Comparison of ENCODE assay signal across 23 cellular contexts in the genomic region with DNA sequence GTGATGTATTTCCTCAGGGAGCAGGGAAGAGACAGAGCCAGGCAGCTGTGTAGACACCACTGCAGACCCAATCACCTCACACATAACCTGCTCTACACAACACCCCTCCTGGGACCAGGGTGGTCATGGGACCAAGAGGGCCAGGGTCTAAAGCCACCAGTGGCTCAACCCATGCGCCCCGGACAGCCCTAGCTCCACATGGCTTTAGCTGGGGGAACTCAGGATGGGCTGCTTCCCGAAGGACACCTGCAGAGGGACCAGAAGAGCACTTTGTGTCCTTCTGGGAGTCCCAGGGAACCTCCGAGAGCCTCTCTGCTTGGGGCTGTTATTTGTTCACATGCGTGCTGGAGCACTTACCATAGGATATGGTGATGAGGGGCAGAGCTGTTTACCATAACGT. TPM values are rescaled to one million over a fixed set of nuclear protein-coding genes. Genes with fewer than 3 reads are reported as not detected.
DNase-seq lines count a peak whose midpoint lies in the region; ATAC-seq and TF ChIP-seq lines count a peak whose summit lies in the region.
"Had no signal": no experiment of that assay in that cellular context is flagged by ENCODE, and none has a peak within 500 bp of the region (broad histone marks: within the 10 kb centered on the region; RNA-seq: fewer than 3 reads in every experiment).

No MANE protein-coding gene starts in this region.

- no peak overlapping the region for H3K9ac ChIP-seq in endodermal cell (ENCODE audit: extremely low read depth, low read length, poor library complexity, severe bottlenecking)
- H3K9ac ChIP-seq: BLaER1 treated with 17β-estradiol and CSF1 and Interleukin-3, amounts not matched to agents 10 nM and 100 nM; KMS-11 had no signal

- no peaks in the 10 kb centered on the region for H3K27me3 Mint-ChIP-seq in activated CD8-positive, alpha-beta memory T cell treated with anti-CD3 and anti-CD28 coated beads, Interleukin-2, amount 10 ng/mL, durations not matched to agents 7 days and 5 days
- H3K27me3 Mint-ChIP-seq in endodermal cell (ENCODE audit: insufficient read depth): no peaks in the 10 kb centered on the region
- H3K27me3 Mint-ChIP-seq: CD4-positive, alpha-beta memory T cell had no signal

- H2AFZ ChIP-seq in osteoblast (ENCODE audit: low read length): no peak overlapping the region

- H3K36me3 Mint-ChIP-seq in activated CD8-positive, alpha-beta memory T cell treated with anti-CD3 and anti-CD28 coated beads, Interleukin-2, amount 10 ng/mL, durations not matched to agents 7 days and 5 days: peaks cover 8% of the 10 kb centered on the region
- peaks cover 30% of the 10 kb centered on the region for H3K36me3 Mint-ChIP-seq in endodermal cell (ENCODE audit: low read depth)

- H3K36me3 ChIP-seq in H7 (replicated peaks; ENCODE audit: control insufficient read depth, insufficient read depth, low read length) (peaks cover 3% of the 10 kb centered on the region), endodermal cell (ENCODE audit: control insufficient read depth, insufficient read depth, low read length) (peaks cover 24% of the 10 kb centered on the region), osteoblast (ENCODE audit: insufficient read depth, low read length) (peaks cover 29% of the 10 kb centered on the region), left lung (peaks cover 0 to 53% of the 10 kb centered on the region in 2 donors)

- H3K4me3 ChIP-seq in H7 (ENCODE audit: insufficient read depth, low read depth, low read length) (no peak overlapping the region), endodermal cell (ENCODE audit: low read length) (no peak overlapping the region), osteoblast (ENCODE audit: insufficient read depth, low read length) (no peak overlapping the region), left lung (no peak overlapping the region)
- H3K4me3 ChIP-seq: BLaER1 treated with 17β-estradiol and CSF1 and Interleukin-3, amounts not matched to agents 10 nM and 100 nM; SK-N-MC had no signal

- no peak overlapping the region for H3K27ac Mint-ChIP-seq in activated CD8-positive, alpha-beta memory T cell treated with anti-CD3 and anti-CD28 coated beads, Interleukin-2, amount 10 ng/mL, durations not matched to agents 7 days and 5 days
- no peak overlapping the region for H3K27ac Mint-ChIP-seq in endodermal cell

- TF ChIP-seq CTCF in endodermal cell (conservative IDR thresholded peaks at IDR 0.05) (no peak), osteoblast (IDR thresholded peaks at IDR 0.05; ENCODE audit: extremely low read depth, low read depth, low read length) (no peak), left lung (IDR thresholded peaks at IDR 0.05) (no peak)

- whole genome bisulfite sequencing in endodermal cell (ENCODE audit: insufficient coverage in 1 of 2, insufficient read length in 1 of 2), 2 experiments: 89 to 90% methylated on average over 5 to 6 of the region's 6 CpGs

- no peaks in the 10 kb centered on the region for H3K9me3 ChIP-seq in endodermal cell (ENCODE audit: control insufficient read depth, low read length)
- no peaks in the 10 kb centered on the region for H3K9me3 ChIP-seq in osteoblast (ENCODE audit: low read depth, low read length)
- no peaks in the 10 kb centered on the region for H3K9me3 ChIP-seq in left lung
- H3K9me3 ChIP-seq: BLaER1 treated with 17β-estradiol and CSF1 and Interleukin-3, amounts not matched to agents 10 nM and 100 nM; Caco-2 had no signal

- H3K4me3 Mint-ChIP-seq in activated CD8-positive, alpha-beta memory T cell treated with anti-CD3 and anti-CD28 coated beads, Interleukin-2, amount 10 ng/mL, durations not matched to agents 7 days and 5 days: no peak overlapping the region
- no peak overlapping the region for H3K4me3 Mint-ChIP-seq in endodermal cell
- H3K4me3 Mint-ChIP-seq: CD4-positive, alpha-beta memory T cell had no signal

- H3K27me3 ChIP-seq in H7 (ENCODE audit: control insufficient read depth, insufficient read depth, low read length): no peaks in the 10 kb centered on the region
- no peaks in the 10 kb centered on the region for H3K27me3 ChIP-seq in endodermal cell (ENCODE audit: control insufficient read depth, insufficient read depth, low read length, poor library complexity, severe bottlenecking)
- H3K27me3 ChIP-seq in osteoblast (ENCODE audit: insufficient read depth, low read length): no peaks in the 10 kb centered on the region
- H3K27me3 ChIP-seq in left lung: no peaks in the 10 kb centered on the region
- H3K27me3 ChIP-seq: BLaER1 treated with 17β-estradiol and CSF1 and Interleukin-3, amounts not matched to agents 10 nM and 100 nM had no signal

- CTCF ChIA-PET in activated CD8-positive, alpha-beta memory T cell treated with anti-CD3 and anti-CD28 coated beads, Interleukin-2, amount 10 ng/mL, durations not matched to agents 7 days and 5 days (lab: Charles Lee): interaction anchor here (0.9 to 1.4 kb wide), 4 partner anchors 10 to 24 kb away, joined by 3 to 5 read pairs (median 3); a partner anchor contains a TSS

- intact Hi-C loops in left lung (cut with DNase I): no loop called here

- peaks cover 40% of the 10 kb centered on the region for H4K20me1 ChIP-seq in osteoblast (ENCODE audit: insufficient read depth, low read length)

- H3K27ac ChIP-seq in endodermal cell (ENCODE audit: low read depth, low read length) (no peak overlapping the region), osteoblast (ENCODE audit: low read depth, low read length) (no peak overlapping the region), left lung (no peak overlapping the region)
- H3K27ac ChIP-seq: KMS-11, SK-N-MC had no signal

- no peaks in the 10 kb centered on the region for H3K4me1 Mint-ChIP-seq in activated CD8-positive, alpha-beta memory T cell treated with anti-CD3 and anti-CD28 coated beads, Interleukin-2, amount 10 ng/mL, durations not matched to agents 7 days and 5 days
- no peaks in the 10 kb centered on the region for H3K4me1 Mint-ChIP-seq in endodermal cell

- no peaks in the 10 kb centered on the region for H3K9me3 Mint-ChIP-seq in activated CD8-positive, alpha-beta memory T cell treated with anti-CD3 and anti-CD28 coated beads, Interleukin-2, amount 10 ng/mL, durations not matched to agents 7 days and 5 days (ENCODE audit: low read depth)
- H3K9me3 Mint-ChIP-seq in endodermal cell: no peaks in the 10 kb centered on the region
- H3K9me3 Mint-ChIP-seq: CD4-positive, alpha-beta memory T cell had no signal

- no peak overlapping the region for H3K4me2 ChIP-seq in osteoblast (ENCODE audit: insufficient read depth, low read length)
- H3K4me2 ChIP-seq: KMS-11 had no signal

- peak; percentile 45 for DNase-seq in activated CD8-positive, alpha-beta memory T cell treated with anti-CD3 and anti-CD28 coated beads for 24 hours
- DNase-seq in activated CD8-positive, alpha-beta memory T cell treated with anti-CD3 and anti-CD28 coated beads, Interleukin-2, amount 10 ng/mL, durations not matched to agents 7 days and 5 days: no peak
- peak; percentile 30 for DNase-seq in H7
- peak; percentile 36 for DNase-seq in endodermal cell
- peak; percentile 54 for DNase-seq in osteoblast (ENCODE audit: insufficient read length, low spot score, missing footprints)
- no peak for DNase-seq in left lung
- DNase-seq: 8988T; CD4-positive, alpha-beta memory T cell; GOT3; IMR-90; MV-4-11; NCI-H1105 treated with DMSO at 0.1 percent for 48 hours; NCI-H1694; NCI-H2081; NCI-H446; NCI-H526; SHP77 treated with DMSO at 0.1 percent for 48 hours had no signal

- peaks cover 34% of the 10 kb centered on the region for H3K79me2 ChIP-seq in osteoblast (ENCODE audit: insufficient read depth, low read length)

- H3K4me1 ChIP-seq in endodermal cell (ENCODE audit: control insufficient read depth, insufficient read depth, low read length): no peaks in the 10 kb centered on the region
- peaks cover 13% of the 10 kb centered on the region for H3K4me1 ChIP-seq in osteoblast (ENCODE audit: insufficient read depth, low read length)
- peaks cover 13% of the 10 kb centered on the region in 2 donors for H3K4me1 ChIP-seq in left lung
- H3K4me1 ChIP-seq: Caco-2 had no signal

- ATAC-seq in activated CD8-positive, alpha-beta memory T cell treated with anti-CD3 and anti-CD28 coated beads, Interleukin-2, amount 10 ng/mL, durations not matched to agents 7 days and 5 days: no peak
- ATAC-seq in left lung (no peak), GM21737 (IDR thresholded peaks at IDR 0.05; ENCODE audit: unreplicated experiment) (no peak), GM18858 (IDR thresholded peaks at IDR 0.05; ENCODE audit: unreplicated experiment) (no peak)

RNA-seq across cellular contexts. Expression of a gene that starts 12.4 kb away (rescaled TPM):
- 10 to 100 TPM; 43.7 to 57.3 TPM for total RNA-seq in activated CD8-positive, alpha-beta memory T cell treated with anti-CD3 and anti-CD28 coated beads, Interleukin-2, amount 10 ng/mL, durations not matched to agents 7 days and 5 days
- 10.5 and 12.4 TPM in 2 replicates for total RNA-seq in H7 (2014; rRNA removed; shearing (Covaris generic))
- total RNA-seq in endodermal cell (10 to 100 TPM; 49.0 to 56.7 TPM), osteoblast (32.1 and 33.7 TPM in 2 replicates), left lung (10 to 100 TPM; 38.8 to 53.8 TPM)
- 44.7 TPM for polyA plus RNA-seq in endodermal cell (2013, experiment 1 of 2)
- polyA plus RNA-seq in endodermal cell (2013, experiment 2 of 2): 40.8 TPM

RNA-seq across cellular contexts. Expression of a gene that starts 17.4 kb away (rescaled TPM):
- total RNA-seq in activated CD8-positive, alpha-beta memory T cell treated with anti-CD3 and anti-CD28 coated beads, Interleukin-2, amount 10 ng/mL, durations not matched to agents 7 days and 5 days: 10 to 100 TPM; 16.7 to 52.5 TPM
- total RNA-seq in H7 (2014; rRNA removed; shearing (Covaris generic)): 0.07 and 0.18 TPM in 2 replicates
- total RNA-seq in endodermal cell: 1 to 10 TPM; 1.2 to 1.3 TPM
- 0.21 TPM for polyA plus RNA-seq in endodermal cell (2013, experiment 1 of 2)
- not detected for polyA plus RNA-seq in endodermal cell (2013, experiment 2 of 2)
- not detected in 2 replicates for total RNA-seq in osteoblast
- total RNA-seq in left lung: 1 to 10 TPM; 1.1 to 1.8 TPM
- total RNA-seq: IMR-90 had no signal
- polyA plus RNA-seq: IMR-90 had no signal

RNA-seq across cellular contexts. Expression of a gene that starts 27.3 kb away (rescaled TPM):
- total RNA-seq in activated CD8-positive, alpha-beta memory T cell treated with anti-CD3 and anti-CD28 coated beads, Interleukin-2, amount 10 ng/mL, durations not matched to agents 7 days and 5 days: 10 to 100 TPM; 18.2 to 38.8 TPM
- 2.7 and 3.2 TPM in 2 replicates for total RNA-seq in H7 (2014; rRNA removed; shearing (Covaris generic))
- total RNA-seq in endodermal cell (10 to 100 TPM; 19.6 to 25.2 TPM), osteoblast (8.5 and 12.7 TPM in 2 replicates), left lung (10 to 100 TPM in 1 of 2 donors, 1 to 10 TPM in 1; 8.9 to 15.2 TPM)
- 14.6 TPM for polyA plus RNA-seq in endodermal cell (2013, experiment 1 of 2)
- polyA plus RNA-seq in endodermal cell (2013, experiment 2 of 2): 14.7 TPM

RNA-seq across cellular contexts. Expression of a gene that starts 48.4 kb away (rescaled TPM):
- total RNA-seq in activated CD8-positive, alpha-beta memory T cell treated with anti-CD3 and anti-CD28 coated beads, Interleukin-2, amount 10 ng/mL, durations not matched to agents 7 days and 5 days: under 1 TPM in 1 of 2 experiments, not detected in 1; 0.42 TPM
- total RNA-seq in H7 (2014; rRNA removed; shearing (Covaris generic)): 0.21 TPM in 1 of 2 replicates, not detected in the other
- total RNA-seq in endodermal cell (under 1 TPM in 1 of 2 donors, not detected in 1; 0.13 TPM), osteoblast (under 0.01 and 0.29 TPM in 2 replicates), left lung (under 1 TPM in 1 of 2 donors, not detected in 1; 0.16 TPM)
- polyA plus RNA-seq in endodermal cell (2013, experiment 1 of 2): not detected
- not detected for polyA plus RNA-seq in endodermal cell (2013, experiment 2 of 2)
- total RNA-seq: CD4-positive, alpha-beta memory T cell; IMR-90 had no signal

Comparison
In these comparisons a context has a peak if more than half of its experiments do, and no peak if none do; other contexts are left out.
1. DNase-seq: peak in activated CD8-positive, alpha-beta memory T cell treated with anti-CD3 and anti-CD28 coated beads for 24 hours (single experiment), H7 (single experiment), endodermal cell (single experiment) and osteoblast (single experiment); none in activated CD8-positive, alpha-beta memory T cell treated with anti-CD3 and anti-CD28 coated beads, Interleukin-2, amount 10 ng/mL, durations not matched to agents 7 days and 5 days (single experiment) and left lung (0 of 2).
2. RNA of a gene that starts 17.4 kb away (total RNA-seq): 16.7 to 52.5 TPM in activated CD8-positive, alpha-beta memory T cell treated with anti-CD3 and anti-CD28 coated beads, Interleukin-2, amount 10 ng/mL, durations not matched to agents 7 days and 5 days; 1.1 to 1.8 TPM in left lung, 1.2 to 1.3 TPM in endodermal cell, 0.07 to 0.18 TPM in H7 and not detected in osteoblast; every median in the first group is over 4 times any median in the second.